9 cellular contexts compared by ENCODE assay signal in genomic region chr4:74874785-74875367, GRCh38. TPM values are rescaled to one million over a fixed set of nuclear protein-coding genes. Genes with fewer than 3 reads are reported as not detected.
A peak's percentile ranks its signal among the peaks of the same experiment; 100 is the strongest.
DNase-seq lines count a peak whose midpoint lies in the region; ATAC-seq and TF ChIP-seq lines count a peak whose summit lies in the region.
"Had no signal": no experiment of that assay in that cellular context is flagged by ENCODE, and none has a peak within 500 bp of the region (broad histone marks: within the 10 kb centered on the region; RNA-seq: fewer than 3 reads in every experiment).

No MANE protein-coding gene starts in this region.

- no peaks in the 10 kb centered on the region for H3K36me3 ChIP-seq in adrenal gland (replicated peaks in 1 of 2)
- H3K36me3 ChIP-seq in left ventricle myocardium inferior, result no peaks in the 10 kb centered on the region
- no peaks in the 10 kb centered on the region for H3K36me3 ChIP-seq in MG63

- H3K4me3 ChIP-seq in adrenal gland, result no peak overlapping the region
- no peak overlapping the region for H3K4me3 ChIP-seq in left ventricle myocardium inferior
- H3K4me3 ChIP-seq in MG63, result no peak overlapping the region

- intact Hi-C loops in adrenal gland (cut with DNase I), result no loop called here
- intact Hi-C loops in left ventricle myocardium inferior (cut with micrococcal nuclease), result no loop called here

- TF ChIP-seq POLR2A in adrenal gland (IDR thresholded peaks at IDR 0.05), result no peak

- ATAC-seq in GM19035 (IDR thresholded peaks at IDR 0.05; ENCODE audit: unreplicated experiment) (peak; percentile 80), HG03108 (IDR thresholded peaks at IDR 0.05; ENCODE audit: unreplicated experiment) (peak; percentile 61)

- H3K9me3 ChIP-seq in adrenal gland (replicated peaks in 1 of 3) (no peaks in the 10 kb centered on the region), left ventricle myocardium inferior (replicated peaks) (no peaks in the 10 kb centered on the region), MG63 (no peaks in the 10 kb centered on the region)

- WGBS in adrenal gland, 4 donors, result 4 to 14% (median 9%) methylated on average over 1 of the region's 1 CpG

- DNase-seq in DMS53 (lab: John Stamatoyannopoulos, UW) (peak; percentile 90), NCI-H345 treated with DMSO at 0.1 percent for 48 hours (lab: John Stamatoyannopoulos, UW; ENCODE audit: unreplicated experiment) (peak; percentile 17), adrenal gland (peak; percentile 29 to 63 (median 40)), left ventricle myocardium inferior (no peak), pulmonary artery endothelial cell (ENCODE audit: low read depth, low spot score) (peak; percentile 45), MG63 (no peak)

- H3K27me3 ChIP-seq in adrenal gland (no peaks in the 10 kb centered on the region), left ventricle myocardium inferior (ENCODE audit: low read depth) (peaks cover 3% of the 10 kb centered on the region), MG63 (no peaks in the 10 kb centered on the region)

- no peaks in the 10 kb centered on the region for H3K4me1 ChIP-seq in adrenal gland (replicated peaks in 1 of 2)
- H3K4me1 ChIP-seq in left ventricle myocardium inferior, result peaks cover 6% of the 10 kb centered on the region

- peak; percentile 63 to 95 (median 80) for TF ChIP-seq CTCF in adrenal gland (IDR thresholded peaks at IDR 0.05)
- TF ChIP-seq CTCF in left ventricle myocardium inferior (IDR thresholded peaks at IDR 0.05; ENCODE audit: borderline replicate concordance), result peak; percentile 93

- no peak overlapping the region for H3K27ac ChIP-seq in adrenal gland
- no peak overlapping the region for H3K27ac ChIP-seq in left ventricle myocardium inferior (replicated peaks)

RNA-seq across cellular contexts. Expression of gene PARM1, which starts 58.0 kb away (rescaled TPM):
- total RNA-seq in adrenal gland (100 to 1,000 TPM in 2 of 8 donors, 10 to 100 TPM in 6; 30.1 to 204 (median 80.5) TPM), left ventricle myocardium inferior (90.7 TPM), pulmonary artery endothelial cell (0.04 and 0.07 TPM in 2 replicates)
- 100 to 1,000 TPM in 1 of 3 donors, 10 to 100 TPM in 2; 11.3 to 108 (median 29.3) TPM for polyA plus RNA-seq in adrenal gland
- total RNA-seq in MG63 (2014; rRNA removed; shearing (Covaris generic); ENCODE audit: low replicate concordance), result not detected in 2 replicates
- total RNA-seq: activated naive CD4-positive, alpha-beta T cell treated with anti-CD3 and anti-CD28 coated beads, Interleukin-2, amount 50 U/mL, for 72 hours had no signal

Comparison
In these comparisons a context has a peak if more than half of its experiments do, and no peak if none do; other contexts are left out.
1. DNase-seq: peak in DMS53 (single experiment), NCI-H345 treated with DMSO at 0.1 percent for 48 hours (single experiment), adrenal gland (7 of 7) and pulmonary artery endothelial cell (single experiment); none in left ventricle myocardium inferior (single experiment) and MG63 (single experiment).
2. RNA of gene PARM1, which starts 58.0 kb away (total RNA-seq): 90.7 TPM in left ventricle myocardium inferior (single experiment) and 30.1 to 204 TPM in adrenal gland; 0.04 to 0.07 TPM in pulmonary artery endothelial cell and not detected in MG63; every median in the first group is over 10 times any median in the second.